In genomic region chr4:96145671-96146070, GRCh38 we compare ENCODE assay signal across 17 cellular contexts.
"Had no signal": no experiment of that assay in that cellular context is flagged by ENCODE, and none has a peak within 500 bp of the region (broad histone marks: within the 10 kb centered on the region; RNA-seq: fewer than 3 reads in every experiment).

No MANE protein-coding gene starts in this region.

- ATAC-seq: activated T-cell treated with anti-CD3 and anti-CD28 coated beads, Interleukin-2, amount 50 U/mL, for 72 hours; natural killer cell treated with Interleukin-12 subunit alpha and Interleukin-12 subunit beta and Interleukin-15 and Interleukin-18, amount 100 ng/mL, for 72 hours; psoas muscle; upper lobe of right lung had no signal

- H3K27me3 Mint-ChIP-seq: activated CD4-positive, alpha-beta memory T cell treated with anti-CD3 and anti-CD28 coated beads, Interleukin-2, amount 10 ng/mL, durations not matched to agents 7 days and 5 days; activated naive CD8-positive, alpha-beta T cell treated with anti-CD3 and anti-CD28 coated beads for 36 hours; natural killer cell treated with Interleukin-12 subunit alpha and Interleukin-12 subunit beta and Interleukin-15 and Interleukin-18, amount 100 ng/mL, for 72 hours had no signal

- H3K4me1 ChIP-seq: ascending aorta, psoas muscle, sigmoid colon, testis, upper lobe of right lung had no signal

- H3K27me3 ChIP-seq: ascending aorta, sigmoid colon, testis, upper lobe of right lung had no signal

- H3K4me1 Mint-ChIP-seq: activated CD4-positive, alpha-beta memory T cell treated with anti-CD3 and anti-CD28 coated beads, Interleukin-2, amount 10 ng/mL, durations not matched to agents 7 days and 5 days; activated naive CD8-positive, alpha-beta T cell treated with anti-CD3 and anti-CD28 coated beads for 36 hours had no signal

- DNase-seq: activated CD4-positive, alpha-beta memory T cell treated with anti-CD3 and anti-CD28 coated beads, Interleukin-2, amount 10 ng/mL, durations not matched to agents 7 days and 5 days; activated CD4-positive, alpha-beta T cell treated with anti-CD3 and anti-CD28 coated beads for 1 hour; activated gamma-delta T cell treated with Interleukin-2 at 50 U/mL for 16 hours; activated naive CD8-positive, alpha-beta T cell treated with anti-CD3 and anti-CD28 coated beads for 36 hours; activated T-cell treated with anti-CD3 and anti-CD28 coated beads, Interleukin-2, amount 50 U/mL, for 72 hours; caudate nucleus; cortex of kidney; effector CD8-positive, alpha-beta T cell; psoas muscle; sigmoid colon; stimulated activated CD4-positive, alpha-beta T cell treated with anti-CD3 and anti-CD28 coated beads, Interleukin-12 subunit alpha, Interleukin-12 subunit beta, amount 100 ng/mL, for 4 hours; stimulated activated CD4-positive, alpha-beta T cell treated with anti-CD3 and anti-CD28 coated beads, Interleukin-2, amount 100 ng/mL, for 48 hours; stimulated activated naive CD4-positive, alpha-beta T cell treated with Interleukin-2 at 50 U/mL for 16 hours; testis; upper lobe of right lung had no signal

- H3K9me3 ChIP-seq: ascending aorta, psoas muscle, sigmoid colon, testis, upper lobe of right lung had no signal

- H3K27ac Mint-ChIP-seq: activated CD4-positive, alpha-beta memory T cell treated with anti-CD3 and anti-CD28 coated beads, Interleukin-2, amount 10 ng/mL, durations not matched to agents 7 days and 5 days; activated naive CD8-positive, alpha-beta T cell treated with anti-CD3 and anti-CD28 coated beads for 36 hours; activated T-cell treated with anti-CD3 and anti-CD28 coated beads, Interleukin-2, amount 50 U/mL, for 72 hours; natural killer cell treated with Interleukin-12 subunit alpha and Interleukin-12 subunit beta and Interleukin-15 and Interleukin-18, amount 100 ng/mL, for 72 hours had no signal

- H3K4me3 Mint-ChIP-seq: activated CD4-positive, alpha-beta memory T cell treated with anti-CD3 and anti-CD28 coated beads, Interleukin-2, amount 10 ng/mL, durations not matched to agents 7 days and 5 days; activated naive CD8-positive, alpha-beta T cell treated with anti-CD3 and anti-CD28 coated beads for 36 hours; activated T-cell treated with anti-CD3 and anti-CD28 coated beads, Interleukin-2, amount 50 U/mL, for 72 hours; natural killer cell treated with Interleukin-12 subunit alpha and Interleukin-12 subunit beta and Interleukin-15 and Interleukin-18, amount 100 ng/mL, for 72 hours had no signal

- H3K36me3 ChIP-seq: ascending aorta, sigmoid colon, upper lobe of right lung had no signal

- H3K27ac ChIP-seq: ascending aorta, psoas muscle, sigmoid colon, testis, upper lobe of right lung had no signal

- H3K9me3 Mint-ChIP-seq: activated naive CD8-positive, alpha-beta T cell treated with anti-CD3 and anti-CD28 coated beads for 36 hours had no signal

- H3K4me3 ChIP-seq: ascending aorta, psoas muscle, sigmoid colon, testis, upper lobe of right lung had no signal
